ENCODE assay signal across 15 cellular contexts in genomic region chr7:90424720-90425119, GRCh38. TPM values are rescaled to one million over a fixed set of nuclear protein-coding genes. Genes with fewer than 3 reads are reported as not detected.
DNase-seq lines count a peak whose midpoint lies in the region; ATAC-seq, FAIRE-seq and TF ChIP-seq lines count a peak whose summit lies in the region.
"Had no signal": no experiment of that assay in that cellular context is flagged by ENCODE, and none has a peak within 500 bp of the region (broad histone marks: within the 10 kb centered on the region; RNA-seq: fewer than 3 reads in every experiment).

No MANE protein-coding gene starts in this region.

- H3K36me3 Mint-ChIP-seq in activated naive CD4-positive, alpha-beta T cell treated with anti-CD3 and anti-CD28 coated beads, Interleukin-2, amount 50 U/mL, for 72 hours = peaks cover 0 to 4% of the 10 kb centered on the region in 2 donors
- H3K36me3 Mint-ChIP-seq in neural progenitor cell (no peaks in the 10 kb centered on the region), HFFc6 (ENCODE audit: low read depth) (no peaks in the 10 kb centered on the region)
- H3K36me3 Mint-ChIP-seq: IgD-negative memory B cell had no signal

- no peaks in the 10 kb centered on the region for H4K20me1 ChIP-seq in neural progenitor cell (ENCODE audit: low read depth)

- H3K27me3 Mint-ChIP-seq in neural progenitor cell (ENCODE audit: insufficient read depth, low read depth) (peaks cover 2% of the 10 kb centered on the region), HFFc6 (ENCODE audit: insufficient read depth) (no peaks in the 10 kb centered on the region)
- H3K27me3 Mint-ChIP-seq: IgD-negative memory B cell had no signal

- H3K4me1 ChIP-seq in neural progenitor cell = no peaks in the 10 kb centered on the region
- H3K4me1 ChIP-seq: left lung had no signal

- H3F3A ChIP-seq in neural progenitor cell (ENCODE audit: low read depth) = no peaks in the 10 kb centered on the region

- H3K4me3 ChIP-seq in neural progenitor cell = no peak overlapping the region
- H3K4me3 ChIP-seq: cardiac muscle cell, left lung had no signal

- no peak overlapping the region for H3K4me2 ChIP-seq in neural progenitor cell

- H3K4me3 Mint-ChIP-seq in neural progenitor cell (no peak overlapping the region), HFFc6 (no peak overlapping the region)
- H3K4me3 Mint-ChIP-seq: IgD-negative memory B cell had no signal

- H3K9me3 ChIP-seq in neural progenitor cell (ENCODE audit: low read depth) = no peaks in the 10 kb centered on the region
- H3K9me3 ChIP-seq: left lung had no signal

- H3K27me3 ChIP-seq in neural progenitor cell = no peaks in the 10 kb centered on the region
- H3K27me3 ChIP-seq: cardiac muscle cell, left lung had no signal

- no peak overlapping the region for H3K9ac ChIP-seq in neural progenitor cell

- H3K4me1 Mint-ChIP-seq in neural progenitor cell (no peaks in the 10 kb centered on the region), HFFc6 (ENCODE audit: low read depth) (peaks cover 15% of the 10 kb centered on the region)

- no peak for DNase-seq in activated naive CD4-positive, alpha-beta T cell treated with anti-CD3 and anti-CD28 coated beads, Interleukin-2, amount 50 U/mL, for 72 hours (ENCODE audit: low spot score in 2 of 2)
- no peak for DNase-seq in activated naive CD4-positive, alpha-beta T cell treated with anti-CD3 and anti-CD28 coated beads, Interleukin-2, amount 50 U/mL, for 16 hours
- DNase-seq in urothelium cell line (ENCODE audit: low spot score) (no peak), neural progenitor cell (ENCODE audit: low spot score) (no peak), HFFc6 (no peak)
- no peak for DNase-seq in stimulated activated CD4-positive, alpha-beta T cell treated with anti-CD3 and anti-CD28 coated beads, Interleukin-12 subunit alpha, Interleukin-12 subunit beta, amount 100 ng/mL, for 4 hours
- DNase-seq: left lung, NCI-H345 had no signal

- H2AFZ ChIP-seq in neural progenitor cell (replicated peaks) = no peak overlapping the region

- H3K9me3 Mint-ChIP-seq in activated naive CD4-positive, alpha-beta T cell treated with anti-CD3 and anti-CD28 coated beads, Interleukin-2, amount 50 U/mL, for 72 hours = no peaks in the 10 kb centered on the region
- H3K9me3 Mint-ChIP-seq in neural progenitor cell = no peaks in the 10 kb centered on the region
- H3K9me3 Mint-ChIP-seq in HFFc6 = no peaks in the 10 kb centered on the region; the same call in 1 of the 2 replicates
- H3K9me3 Mint-ChIP-seq: IgD-negative memory B cell had no signal

- H3K79me2 ChIP-seq in neural progenitor cell (ENCODE audit: low read depth) = no peaks in the 10 kb centered on the region

- ATAC-seq in activated naive CD4-positive, alpha-beta T cell treated with anti-CD3 and anti-CD28 coated beads, Interleukin-2, amount 50 U/mL, for 72 hours = peak; percentile 86 to 93
- peak; percentile 95 for ATAC-seq in GM21786 (IDR thresholded peaks at IDR 0.05; ENCODE audit: unreplicated experiment)
- ATAC-seq in HG03354 (IDR thresholded peaks at IDR 0.05; ENCODE audit: poor library complexity, severe bottlenecking, unreplicated experiment) = peak; percentile 77
- ATAC-seq: left lung, SK-N-SH treated with all-trans-retinoic acid at 6 μM for 48 hours had no signal

- no peaks in the 10 kb centered on the region for H3K36me3 ChIP-seq in neural progenitor cell
- H3K36me3 ChIP-seq: cardiac muscle cell, left lung had no signal

- peak; percentile 59 for FAIRE-seq in urothelium cell line (lab: Jason Lieb, UNC)

- no peak overlapping the region for H3K27ac ChIP-seq in neural progenitor cell
- H3K27ac ChIP-seq: cardiac muscle cell, left lung had no signal

- H3K27ac Mint-ChIP-seq in activated naive CD4-positive, alpha-beta T cell treated with anti-CD3 and anti-CD28 coated beads, Interleukin-2, amount 50 U/mL, for 72 hours = peak overlapping the region; percentile 1 to 12
- H3K27ac Mint-ChIP-seq in neural progenitor cell = no peak overlapping the region
- H3K27ac Mint-ChIP-seq in HFFc6 = no peak overlapping the region
- H3K27ac Mint-ChIP-seq: IgD-negative memory B cell had no signal

- TF ChIP-seq CTCF in neural progenitor cell (IDR thresholded peaks at IDR 0.05) (no peak), HFFc6 (IDR thresholded peaks at IDR 0.05) (no peak)

RNA-seq across cellular contexts. Expression of gene CLDN12, which starts 21.5 kb away (rescaled TPM):
- 10 to 100 TPM in 1 of 2 donors, 1 to 10 TPM in 1; 2.8 to 11.3 TPM for total RNA-seq in activated naive CD4-positive, alpha-beta T cell treated with anti-CD3 and anti-CD28 coated beads, Interleukin-2, amount 50 U/mL, for 72 hours
- total RNA-seq in neural progenitor cell (ENCODE audit: low replicate concordance) = 64.9 and 87.3 TPM in 2 replicates
- 10 to 100 TPM; 36.6 to 42.0 (median 38.5) TPM for total RNA-seq in HFFc6 (2021; fragmentation: NEBNext Ultra II Directional; extraction: Animal tissue kit (Norgen Biotek cat#: 25700))

RNA-seq across cellular contexts. Expression of gene PTTG1IP2, which starts 44.7 kb away (rescaled TPM):
- not detected for total RNA-seq in activated naive CD4-positive, alpha-beta T cell treated with anti-CD3 and anti-CD28 coated beads, Interleukin-2, amount 50 U/mL, for 72 hours
- not detected in 2 replicates for total RNA-seq in neural progenitor cell (ENCODE audit: low replicate concordance)
- total RNA-seq in HFFc6 (2021; fragmentation: NEBNext Ultra II Directional; extraction: Animal tissue kit (Norgen Biotek cat#: 25700)) = not detected
- total RNA-seq: cardiac muscle cell, fibroblast of villous mesenchyme, left lung, pulmonary artery endothelial cell had no signal

Comparison
In these comparisons a context has a peak if more than half of its experiments do, and no peak if none do; other contexts are left out.
1. H3K27ac Mint-ChIP-seq: peak in activated naive CD4-positive, alpha-beta T cell treated with anti-CD3 and anti-CD28 coated beads, Interleukin-2, amount 50 U/mL, for 72 hours (2 of 2); none in neural progenitor cell (single experiment) and HFFc6 (single experiment).
2. Peak in every context shown above with its lines, with median percentiles within 50 percentile points of each other: ATAC-seq.